In genomic region chr9:124776952-124777645, GRCh38 we compare ENCODE assay signal across 8 cellular contexts. TPM values are rescaled to one million over a fixed set of nuclear protein-coding genes. Genes with fewer than 3 reads are reported as not detected.
A peak's percentile ranks its signal among the peaks of the same experiment; 100 is the strongest.
DNase-seq lines count a peak whose midpoint lies in the region; ATAC-seq and TF ChIP-seq lines count a peak whose summit lies in the region.

TSS of gene OLFML2A (plus strand) at chr9:124777133. CDS start at chr9:124777271, 138 bp downstream.

- peaks cover 6% of the 10 kb centered on the region for H3K27me3 Mint-ChIP-seq in memory B cell

- H3K27ac Mint-ChIP-seq in memory B cell, result no peak within 1 kb of the TSS

- H3K36me3 ChIP-seq in RWPE2 (ENCODE audit: low read depth) (no peaks in the 10 kb centered on the region), subcutaneous abdominal adipose tissue (ENCODE audit: control insufficient read depth in 5 of 5, insufficient read depth in 5 of 5, low read length in 5 of 5) (no peaks in the 10 kb centered on the region)

- peaks cover 9% of the 10 kb centered on the region for H3K4me1 ChIP-seq in RWPE2 (ENCODE audit: insufficient read depth, poor library complexity, severe bottlenecking)
- peaks cover 2 to 56% (median 32%) of the 10 kb centered on the region in 5 donors for H3K4me1 ChIP-seq in subcutaneous abdominal adipose tissue (ENCODE audit: control insufficient read depth in 5 of 5, insufficient read depth in 5 of 5, low read length in 5 of 5)

- no peaks in the 10 kb centered on the region for H3K9me3 Mint-ChIP-seq in memory B cell

- no peaks in the 10 kb centered on the region for H3K36me3 Mint-ChIP-seq in memory B cell

- TF ChIP-seq CTCF in RWPE2 (IDR thresholded peaks at IDR 0.05; ENCODE audit: poor library complexity, severe bottlenecking), result peak; percentile 62

- H3K9ac ChIP-seq in subcutaneous abdominal adipose tissue (ENCODE audit: low read length in 5 of 5), result peak within 1 kb of the TSS in 2 of 5 donors; percentile 66 to 73

- no peak within 1 kb of the TSS for H3K27ac ChIP-seq in RWPE2 (ENCODE audit: poor library complexity, severe bottlenecking)
- H3K27ac ChIP-seq in subcutaneous abdominal adipose tissue (ENCODE audit: low read depth, low read length), result no peak within 1 kb of the TSS

- peak; percentile 36 for DNase-seq in activated gamma-delta T cell (lab: John Stamatoyannopoulos, UW)
- DNase-seq in activated gamma-delta T cell treated with Interleukin-2 at 50 U/mL for 16 hours, result no peak
- no peak for DNase-seq in RWPE2 (ENCODE audit: low spot score)
- peak; percentile 37 for DNase-seq in dermis blood vessel endothelial cell
- peak in 1 of 2 donors; percentile 45 for DNase-seq in memory B cell (ENCODE audit: low spot score in 2 of 2)
- DNase-seq in iPS-NIHi7 (ENCODE audit: extremely low spot score), result no peak

- H3K27me3 ChIP-seq in RWPE2 (ENCODE audit: insufficient read depth, poor library complexity, severe bottlenecking), result no peaks in the 10 kb centered on the region
- peaks cover 0 to 10% (median 8%) of the 10 kb centered on the region in 5 donors for H3K27me3 ChIP-seq in subcutaneous abdominal adipose tissue (ENCODE audit: control insufficient read depth in 5 of 5, insufficient read depth in 4 of 5, low read length in 5 of 5)

- no peaks in the 10 kb centered on the region for H3K9me3 ChIP-seq in RWPE2 (ENCODE audit: severe bottlenecking)
- no peaks in the 10 kb centered on the region for H3K9me3 ChIP-seq in subcutaneous abdominal adipose tissue (ENCODE audit: control insufficient read depth in 5 of 5, low read length in 5 of 5)

- peaks cover 9% of the 10 kb centered on the region for H3K4me1 Mint-ChIP-seq in memory B cell

- peak within 1 kb of the TSS; percentile 41 for H3K4me3 ChIP-seq in RWPE2 (ENCODE audit: severe bottlenecking)
- H3K4me3 ChIP-seq in subcutaneous abdominal adipose tissue (ENCODE audit: low read depth in 1 of 5, low read length in 5 of 5), result peak within 1 kb of the TSS; percentile 54 to 73 (median 65)

- H3K4me3 Mint-ChIP-seq in memory B cell, result peak within 1 kb of the TSS; percentile 81

- ATAC-seq in RWPE2 (ENCODE audit: low read depth), result peak; percentile 28
- peak; percentile 57 for ATAC-seq in memory B cell (ENCODE audit: low read depth)
- no peak for ATAC-seq in HG03097 (IDR thresholded peaks at IDR 0.05; ENCODE audit: low FRiP score, unreplicated experiment)

RNA-seq across cellular contexts. Expression of gene OLFML2A, which starts in this region (rescaled TPM):
- total RNA-seq in dermis blood vessel endothelial cell, result 2.2 and 2.9 TPM in 2 replicates

Comparison
In these comparisons a context has a peak if more than half of its experiments do, and no peak if none do; other contexts are left out.
1. DNase-seq: peak in activated gamma-delta T cell (single experiment) and dermis blood vessel endothelial cell (single experiment); none in activated gamma-delta T cell treated with Interleukin-2 at 50 U/mL for 16 hours (single experiment), RWPE2 (single experiment) and iPS-NIHi7 (single experiment).